3 cellular contexts compared by ENCODE assay signal in genomic region chr2:196759378-196759706, GRCh38.
TF ChIP-seq lines count a peak whose summit lies in the region.

No MANE protein-coding gene starts in this region.

TF ChIP-seq in SK-N-SH treated with all-trans-retinoic acid at 6 μM for 48 hours, 23 proteins besides CTCF, POLR2A, EP300 and RAD21:
- TF ChIP-seq RARB (CRISPR knock-in tag; IDR thresholded peaks at IDR 0.05): no peak
- TF ChIP-seq TSHZ2 (CRISPR knock-in tag; IDR thresholded peaks at IDR 0.05): no peak
- TF ChIP-seq CREB5 (CRISPR knock-in tag; IDR thresholded peaks at IDR 0.05; ENCODE audit: low read depth): no peak
- TF ChIP-seq ISL1 (CRISPR knock-in tag; IDR thresholded peaks at IDR 0.05): no peak
- no peak for TF ChIP-seq CSDC2 (CRISPR knock-in tag; IDR thresholded peaks at IDR 0.05)
- TF ChIP-seq OSR1 (CRISPR knock-in tag; IDR thresholded peaks at IDR 0.05): no peak
- no peak for TF ChIP-seq ZNF70 (CRISPR knock-in tag; IDR thresholded peaks at IDR 0.05)
- no peak for TF ChIP-seq PATZ1 (CRISPR knock-in tag; IDR thresholded peaks at IDR 0.05; ENCODE audit: borderline replicate concordance)

TF ChIP-seq in SK-N-SH, 30 proteins besides CTCF, POLR2A, EP300 and RAD21:
- TF ChIP-seq RFX5 (IDR thresholded peaks at IDR 0.05; ENCODE audit: low read length) (no peak), JUND (IDR thresholded peaks at IDR 0.05) (no peak), TEAD4 (IDR thresholded peaks at IDR 0.05; ENCODE audit: borderline replicate concordance, insufficient read depth) (no peak), TCF12 (IDR thresholded peaks at IDR 0.05) (no peak), ZBTB33 (IDR thresholded peaks at IDR 0.05; ENCODE audit: borderline replicate concordance, low read depth) (no peak), NFIC (IDR thresholded peaks at IDR 0.05; ENCODE audit: borderline replicate concordance) (no peak), TAF1 (IDR thresholded peaks at IDR 0.05; ENCODE audit: borderline replicate concordance, low read depth, low read length) (no peak), RCOR1 (IDR thresholded peaks at IDR 0.05; ENCODE audit: low read length) (no peak), MXI1 (IDR thresholded peaks at IDR 0.05; ENCODE audit: low read depth, low read length) (no peak), RXRA (IDR thresholded peaks at IDR 0.05; ENCODE audit: borderline replicate concordance, low read depth) (no peak)

TF ChIP-seq in IMR-90, 13 proteins besides CTCF, POLR2A, EP300 and RAD21:
- TF ChIP-seq USF2 (IDR thresholded peaks at IDR 0.05; ENCODE audit: low read depth, low read length) (no peak), CEBPB (IDR thresholded peaks at IDR 0.05; ENCODE audit: low read depth, low read length) (no peak), BHLHE40 (IDR thresholded peaks at IDR 0.05; ENCODE audit: low read depth, low read length) (no peak), RFX5 (IDR thresholded peaks at IDR 0.05; ENCODE audit: low read depth, low read length) (no peak), MXI1 (IDR thresholded peaks at IDR 0.05; ENCODE audit: borderline replicate concordance, low read depth, low read length) (no peak), SMC3 (IDR thresholded peaks at IDR 0.05; ENCODE audit: low read depth, low read length) (no peak)
